ENCODE assay signal across 1 cellular context in genomic region chr17:78346605-78347250, GRCh38.
TF ChIP-seq lines count a peak whose summit lies in the region.

No MANE protein-coding gene starts in this region.

TF ChIP-seq in HepG2, 621 proteins besides CTCF, POLR2A, EP300 and RAD21:
- TF ChIP-seq IKZF1 (IDR thresholded peaks at IDR 0.05), result 0 out of 2 replicates have a peak, but pooled peaks have one; percentile 25
- TF ChIP-seq ZBTB33 (CRISPR knock-in tag; IDR thresholded peaks at IDR 0.05), result peak; percentile 97
- TF ChIP-seq KAT7 (CRISPR knock-in tag; IDR thresholded peaks at IDR 0.05; ENCODE audit: borderline replicate concordance), result no peak
